Comparison of ENCODE assay signal across 27 cellular contexts in the genomic region with DNA sequence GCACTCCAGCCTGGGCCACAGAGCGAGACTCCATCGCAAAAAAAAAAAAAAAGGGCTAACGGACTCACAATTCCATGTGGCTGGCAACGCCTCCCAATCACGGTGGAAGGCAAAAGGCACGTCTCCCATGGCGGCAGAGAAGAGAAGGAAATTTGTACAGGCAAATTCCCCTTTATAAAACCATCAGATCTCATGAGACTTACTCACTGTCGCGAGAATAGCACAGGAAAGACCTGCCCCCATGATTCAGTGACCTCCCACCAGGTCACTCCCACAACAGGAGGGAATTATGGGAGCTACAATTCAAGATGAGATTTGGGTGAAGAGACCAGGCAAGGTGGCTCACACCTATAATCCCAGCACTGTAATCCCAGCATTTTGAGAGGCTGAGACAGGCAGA. TPM values are rescaled to one million over a fixed set of nuclear protein-coding genes. Genes with fewer than 3 reads are reported as not detected.
"Had no signal": no experiment of that assay in that cellular context is flagged by ENCODE, and none has a peak within 500 bp of the region (broad histone marks: within the 10 kb centered on the region; RNA-seq: fewer than 3 reads in every experiment).

No MANE protein-coding gene starts in this region.

- H3K27ac ChIP-seq: Peyer's patch, SK-N-MC had no signal

- FAIRE-seq: colon had no signal

- H3K27me3 ChIP-seq: Peyer's patch had no signal

- H3K36me3 ChIP-seq: Peyer's patch had no signal

- ATAC-seq: activated CD4-positive, CD25-positive, alpha-beta regulatory T cell treated with anti-CD3 and anti-CD28 coated beads, Interleukin-2, amount 50 U/mL, for 24 hours; activated CD8-positive, alpha-beta T cell treated with anti-CD3 and anti-CD28 coated beads for 36 hours; activated T-cell treated with anti-CD3 and anti-CD28 coated beads, Interleukin-2, amount 50 U/mL, for 72 hours; T-cell had no signal

- DNase-seq: activated CD4-positive, alpha-beta T cell treated with anti-CD3 and anti-CD28 coated beads for 4 hours; activated CD8-positive, alpha-beta memory T cell treated with anti-CD3 and anti-CD28 coated beads, Interleukin-2, amount 50 U/mL, for 4 hours; activated CD8-positive, alpha-beta T cell treated with anti-CD3 and anti-CD28 coated beads for 36 hours; activated gamma-delta T cell treated with Interleukin-2 at 50 U/mL for 16 hours; activated naive CD4-positive, alpha-beta T cell treated with anti-CD3 and anti-CD28 coated beads, Interleukin-2, amount 10 ng/mL, durations not matched to agents 7 days and 5 days; activated naive CD8-positive, alpha-beta T cell treated with anti-CD3 and anti-CD28 coated beads for 36 hours; activated T-cell treated with anti-CD3 and anti-CD28 coated beads, Interleukin-2, amount 50 U/mL, for 72 hours; cerebellar nuclear complex; MV-4-11; NCI-H1105; NCI-H1436; NCI-H1694 treated with DMSO at 0.1 percent for 48 hours; NCI-H2029 treated with DMSO at 0.1 percent for 48 hours; NCI-H446; NCI-H524; Peyer's patch; SIG-M5; T-cell; T-helper 2 cell; T1000 had no signal

- H3K4me3 ChIP-seq: Peyer's patch, SK-N-MC had no signal

- H3K4me1 ChIP-seq: Peyer's patch had no signal

RNA-seq across cellular contexts. Expression of a gene that starts 18.7 kb away (rescaled TPM):
- total RNA-seq: activated CD8-positive, alpha-beta T cell treated with anti-CD3 and anti-CD28 coated beads for 36 hours; activated naive CD8-positive, alpha-beta T cell treated with anti-CD3 and anti-CD28 coated beads for 36 hours; activated T-cell treated with anti-CD3 and anti-CD28 coated beads, Interleukin-2, amount 50 U/mL, for 72 hours; activated T-helper 2 cell treated with anti-CD3 and anti-CD28 coated beads, Interferon-gamma antibody, Interleukin-2, Interleukin-4, amounts not matched to agents 10 μg/mL and 5 μg/mL and 100 μg/mL, durations not matched to agents 14 hours and 24 hours and 36 hours; LHCN-M2; MCF 10A; Peyer's patch; T-cell had no signal

RNA-seq across cellular contexts. Expression of a gene that starts 33.7 kb away (rescaled TPM):
- total RNA-seq: activated CD8-positive, alpha-beta T cell treated with anti-CD3 and anti-CD28 coated beads for 36 hours; activated naive CD8-positive, alpha-beta T cell treated with anti-CD3 and anti-CD28 coated beads for 36 hours; activated T-helper 2 cell treated with anti-CD3 and anti-CD28 coated beads, Interferon-gamma antibody, Interleukin-2, Interleukin-4, amounts not matched to agents 10 μg/mL and 5 μg/mL and 100 μg/mL, durations not matched to agents 14 hours and 24 hours and 36 hours; cardiac septum; MCF 10A had no signal

RNA-seq across cellular contexts. Expression of a gene that starts 45.4 kb away (rescaled TPM):
- total RNA-seq: LHCN-M2, MCF 10A, Peyer's patch had no signal
